Comparison of ENCODE assay signal across 1 cellular context in the genomic region with DNA sequence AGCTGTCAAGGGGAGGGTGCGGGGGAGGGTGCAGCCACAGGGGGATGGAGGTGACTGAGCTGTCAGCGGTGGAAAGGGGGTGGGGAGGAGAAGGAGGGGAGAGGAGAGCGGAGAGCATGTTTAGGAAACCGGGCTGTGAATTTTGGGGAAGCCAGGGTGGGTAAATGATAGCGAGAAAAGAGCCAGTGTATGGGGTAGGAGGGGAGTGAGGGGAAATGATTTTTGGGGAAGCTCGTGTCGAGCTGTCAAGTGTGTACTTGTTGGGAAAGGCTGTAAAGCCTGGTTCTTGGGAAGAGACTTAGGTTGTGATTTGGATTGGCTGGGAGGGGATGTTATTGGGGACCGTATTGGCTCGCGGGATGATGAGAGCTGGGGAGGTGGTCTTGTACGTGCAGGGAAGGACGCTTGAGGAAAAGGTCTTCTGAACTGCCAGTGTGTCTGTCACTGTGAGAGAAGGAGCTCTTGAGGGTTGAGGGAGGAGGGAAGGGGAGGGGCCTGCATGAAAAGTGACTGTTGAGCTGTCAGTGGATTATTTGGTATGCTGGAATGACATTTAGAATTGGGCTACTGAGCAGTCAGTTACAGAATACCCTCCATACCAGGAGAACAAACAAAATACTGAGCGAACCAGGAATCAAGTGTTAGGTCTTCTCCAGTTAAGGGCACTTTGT.
TF ChIP-seq lines count a peak whose summit lies in the region.

No MANE protein-coding gene starts in this region.

TF ChIP-seq in endothelial cell of umbilical vein, 7 proteins besides CTCF, POLR2A, EP300 and RAD21:
- no peak for TF ChIP-seq MYC (IDR thresholded peaks at IDR 0.05; ENCODE audit: low read depth, low read length)
- TF ChIP-seq JUN (IDR thresholded peaks at IDR 0.05; ENCODE audit: borderline replicate concordance, insufficient read depth, insufficient read length, low read depth): no peak
- TF ChIP-seq, protein P1, sequence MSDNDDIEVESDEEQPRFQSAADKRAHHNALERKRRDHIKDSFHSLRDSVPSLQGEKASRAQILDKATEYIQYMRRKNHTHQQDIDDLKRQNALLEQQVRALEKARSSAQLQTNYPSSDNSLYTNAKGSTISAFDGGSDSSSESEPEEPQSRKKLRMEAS (IDR thresholded peaks at IDR 0.05; ENCODE audit: insufficient read depth, insufficient read length): no peak
- no peak for TF ChIP-seq EZH2 (IDR thresholded peaks at IDR 0.05; ENCODE audit: borderline replicate concordance, low read depth, low read length, severe bottlenecking)
TF ChIP-seq in endothelial cell of umbilical vein: peak in this region for 0.
